20 cellular contexts compared by ENCODE assay signal in genomic region chr6:155349956-155350355, GRCh38. TPM values are rescaled to one million over a fixed set of nuclear protein-coding genes. Genes with fewer than 3 reads are reported as not detected.
A peak's percentile ranks its signal among the peaks of the same experiment; 100 is the strongest.
DNase-seq lines count a peak whose midpoint lies in the region; ATAC-seq, FAIRE-seq and TF ChIP-seq lines count a peak whose summit lies in the region.
"Had no signal": no experiment of that assay in that cellular context is flagged by ENCODE, and none has a peak within 500 bp of the region (broad histone marks: within the 10 kb centered on the region; RNA-seq: fewer than 3 reads in every experiment).

No MANE protein-coding gene starts in this region.

- H3K9ac ChIP-seq in BLaER1 (no peak overlapping the region), IMR-90 (ENCODE audit: low read depth, low read length) (no peak overlapping the region), GM12878 (ENCODE audit: control insufficient read depth, insufficient read depth, low read length) (no peak overlapping the region)

- H3K4me3 ChIP-seq in BLaER1 (0 out of 2 replicates have a peak overlapping the region, but pooled peaks have one; percentile 0), IMR-90 (ENCODE audit: insufficient read depth, low read depth, low read length) (no peak overlapping the region), GM12878 (no peak overlapping the region), thyroid gland (replicated peaks in 1 of 3) (no peak overlapping the region), GM23338 (no peak overlapping the region)

- H2BK120ac ChIP-seq in IMR-90 (ENCODE audit: low read depth, low read length): no peak overlapping the region

- H3K4me3 Mint-ChIP-seq in GM23338: no peak overlapping the region
- H3K4me3 Mint-ChIP-seq: B cell; CD4-positive, alpha-beta memory T cell had no signal

- no peak overlapping the region for H3K56ac ChIP-seq in IMR-90 (ENCODE audit: extremely low read depth, insufficient read depth, low read length)

- no peak overlapping the region for H2AFZ ChIP-seq in IMR-90 (replicated peaks; ENCODE audit: low read length, poor library complexity)
- H2AFZ ChIP-seq in GM12878 (ENCODE audit: control insufficient read depth, low read depth, low read length): no peak overlapping the region
- no peak overlapping the region; the same call in 1 of the 2 replicates for H2AFZ ChIP-seq in GM23338

- no peak for TF ChIP-seq CTCF in IMR-90 (conservative IDR thresholded peaks at IDR 0.05; ENCODE audit: low read depth, low read length)
- TF ChIP-seq CTCF in GM12878 (IDR thresholded peaks at IDR 0.05 in 2 of 3, conservative IDR thresholded peaks at IDR 0.05 in 1 of 3; ENCODE audit: control insufficient read depth in 2 of 3, extremely low read depth in 1 of 3, insufficient read depth in 1 of 3, low read depth in 3 of 3, low read length in 3 of 3): no peak
- no peak for TF ChIP-seq CTCF in thyroid gland (IDR thresholded peaks at IDR 0.05)
- TF ChIP-seq CTCF in GM23338 (conservative IDR thresholded peaks at IDR 0.05; ENCODE audit: low read depth in 2 of 2): no peak

- POLR2A ChIA-PET in IMR-90 (lab: Charles Lee; ENCODE audit: unreplicated experiment): no interaction called here
- POLR2A ChIA-PET in GM12878 (lab: Charles Lee): interaction anchor here (0.6 to 1.4 kb wide), 2 partner anchors 17 to 541 kb away, joined by 3 to 4 read pairs; no protein-coding TSS in a partner anchor

- no peak overlapping the region for H4K91ac ChIP-seq in IMR-90 (ENCODE audit: insufficient read depth, low read depth, low read length)

- no peak for TF ChIP-seq EP300 in GM12878 (IDR thresholded peaks at IDR 0.05; ENCODE audit: borderline replicate concordance in 1 of 2, control insufficient read depth in 1 of 2, low read depth in 2 of 2, low read length in 2 of 2)

- no peak overlapping the region for H3K14ac ChIP-seq in IMR-90 (replicated peaks; ENCODE audit: low read depth, low read length)

- TF ChIP-seq POLR2A in IMR-90 (IDR thresholded peaks at IDR 0.05; ENCODE audit: low read depth, low read length): no peak
- no peak for TF ChIP-seq POLR2A in GM12878 (IDR thresholded peaks at IDR 0.05; ENCODE audit: low read depth, low read length)
- TF ChIP-seq POLR2A in thyroid gland (IDR thresholded peaks at IDR 0.05): no peak

- no peak overlapping the region for H4K8ac ChIP-seq in IMR-90 (ENCODE audit: low read depth in 2 of 2, low read length in 2 of 2)

- H3K4me1 ChIP-seq in BLaER1 (peaks cover 32% of the 10 kb centered on the region), IMR-90 (ENCODE audit: control insufficient read depth, insufficient read depth, low read length) (0 out of 2 replicates have a peak, but pooled peaks cover 2% of the 10 kb centered on the region), GM12878 (ENCODE audit: control insufficient read depth, insufficient read depth, low read length) (peaks cover 47% of the 10 kb centered on the region), thyroid gland (peaks cover 3 to 21% of the 10 kb centered on the region in 2 donors), GM23338 (ENCODE audit: insufficient read depth) (no peaks in the 10 kb centered on the region)

- TF ChIP-seq RAD21 in IMR-90 (IDR thresholded peaks at IDR 0.05; ENCODE audit: low read length) (no peak), GM12878 (IDR thresholded peaks at IDR 0.05; ENCODE audit: insufficient read depth, low read depth, low read length) (no peak)

- H3K79me2 ChIP-seq in GM12878 (ENCODE audit: control insufficient read depth, insufficient read depth, low read length) (no peaks in the 10 kb centered on the region), GM23338 (replicated peaks; ENCODE audit: insufficient read depth) (no peaks in the 10 kb centered on the region)

- H3F3A ChIP-seq in GM23338 (replicated peaks; ENCODE audit: low read depth): no peaks in the 10 kb centered on the region

- H2BK15ac ChIP-seq in IMR-90 (ENCODE audit: low read depth, low read length): no peak overlapping the region

- no peaks in the 10 kb centered on the region for H3K27me3 ChIP-seq in BLaER1
- no peaks in the 10 kb centered on the region for H3K27me3 ChIP-seq in IMR-90 (ENCODE audit: control insufficient read depth, insufficient read depth, low read length)
- no peaks in the 10 kb centered on the region for H3K27me3 ChIP-seq in GM12878 (replicated peaks in 1 of 2; ENCODE audit: control insufficient read depth in 2 of 2, insufficient read depth in 2 of 2, low read length in 1 of 2)
- H3K27me3 ChIP-seq in thyroid gland: no peaks in the 10 kb centered on the region
- H3K27me3 ChIP-seq in GM23338 (ENCODE audit: insufficient read depth): no peaks in the 10 kb centered on the region

- dilution Hi-C loops in IMR-90 (cut with HindIII; ENCODE audit: low sequenced_read_pairs, unreplicated experiment): no loop called here

- 0 out of 2 replicates have a peak, but pooled peaks cover 2% of the 10 kb centered on the region for H3K9me1 ChIP-seq in IMR-90 (ENCODE audit: insufficient read depth, low read length)

- no peak overlapping the region for H4K5ac ChIP-seq in IMR-90 (ENCODE audit: low read depth, low read length)

- ATAC-seq in IMR-90 (ENCODE audit: low read depth): no peak
- no peak for ATAC-seq in GM12878
- no peak for ATAC-seq in GM23338
- ATAC-seq in HG03354 (IDR thresholded peaks at IDR 0.05; ENCODE audit: poor library complexity, severe bottlenecking, unreplicated experiment): no peak

- no TSS peak for BruUV-seq in IMR-90 (replicated peaks; lab: Mats Ljungman, UMichigan)
- no TSS peak for BruUV-seq in GM12878 (replicated peaks; lab: Mats Ljungman, UMichigan)

- H3K27ac ChIP-seq in BLaER1: peak overlapping the region; percentile 29; the same call in 1 of the 2 replicates
- H3K27ac ChIP-seq in IMR-90 (ENCODE audit: insufficient read depth, low read length): no peak overlapping the region
- peak overlapping the region; percentile 76 for H3K27ac ChIP-seq in GM12878 (ENCODE audit: control insufficient read depth, insufficient read depth)
- no peak overlapping the region for H3K27ac ChIP-seq in thyroid gland
- H3K27ac ChIP-seq in GM23338 (ENCODE audit: low read depth): no peak overlapping the region
- H3K27ac ChIP-seq: 22Rv1 had no signal

- H3K9me2 ChIP-seq in GM23338 (ENCODE audit: insufficient read depth): no peaks in the 10 kb centered on the region

- intact Hi-C loops in IMR-90 (cut with micrococcal nuclease) (no loop called here), GM12878 (cut with micrococcal nuclease; ENCODE audit: unreplicated experiment) (loop anchor here (5.0 kb wide), 1 partner anchor 1347 kb away; no protein-coding TSS in a partner anchor), thyroid gland (cut with DNase I) (no loop called here)

- H4K20me1 ChIP-seq in BLaER1 (no peaks in the 10 kb centered on the region), IMR-90 (ENCODE audit: insufficient read depth, low read length) (no peaks in the 10 kb centered on the region), GM12878 (ENCODE audit: control insufficient read depth, insufficient read depth) (no peaks in the 10 kb centered on the region), GM23338 (replicated peaks; ENCODE audit: insufficient read depth) (no peaks in the 10 kb centered on the region)

- H3K23ac ChIP-seq in IMR-90 (ENCODE audit: low read depth, low read length): no peak overlapping the region

- FAIRE-seq in GM12878 (lab: Jason Lieb, UNC): no peak
- FAIRE-seq: A204.1, G401.6, H1 had no signal

- RAD21 ChIA-PET in GM12878 (lab: Charles Lee; ENCODE audit: unreplicated experiment): interaction anchor here (0.6 kb wide), 1 partner anchor 99 kb away, joined by 3 read pairs; no protein-coding TSS in a partner anchor

- peaks cover 89% of the 10 kb centered on the region for H3K9me3 ChIP-seq in BLaER1
- peaks cover 9% of the 10 kb centered on the region for H3K9me3 ChIP-seq in IMR-90 (ENCODE audit: control insufficient read depth, insufficient read depth, low read length)
- H3K9me3 ChIP-seq in GM12878 (replicated peaks; ENCODE audit: control insufficient read depth, insufficient read depth, low read length): peaks cover 70% of the 10 kb centered on the region
- no peaks in the 10 kb centered on the region for H3K9me3 ChIP-seq in thyroid gland

- H2BK20ac ChIP-seq in IMR-90 (ENCODE audit: low read depth, low read length): no peak overlapping the region

- H3K27ac Mint-ChIP-seq in GM23338: no peak overlapping the region
- H3K27ac Mint-ChIP-seq: B cell had no signal

- H2BK5ac ChIP-seq in IMR-90 (ENCODE audit: low read depth, low read length, poor library complexity, severe bottlenecking): no peak overlapping the region

- H3K18ac ChIP-seq in IMR-90 (ENCODE audit: low read depth, low read length): no peak overlapping the region

- H3K4me2 ChIP-seq in BLaER1: peak overlapping the region; percentile 59
- H3K4me2 ChIP-seq in IMR-90 (ENCODE audit: low read depth, low read length): no peak overlapping the region
- H3K4me2 ChIP-seq in GM12878 (ENCODE audit: control insufficient read depth, insufficient read depth): no peak overlapping the region
- H3K4me2 ChIP-seq in GM23338: no peak overlapping the region

- H3K36me3 ChIP-seq in BLaER1 (peaks cover 13% of the 10 kb centered on the region), IMR-90 (ENCODE audit: control insufficient read depth, insufficient read depth, low read length) (no peaks in the 10 kb centered on the region), GM12878 (ENCODE audit: control insufficient read depth in 2 of 2, insufficient read depth in 2 of 2, low read length in 1 of 2) (no peaks in the 10 kb centered on the region), thyroid gland (no peaks in the 10 kb centered on the region), GM23338 (ENCODE audit: insufficient read depth) (no peaks in the 10 kb centered on the region; the same call in 1 of the 2 replicates)

- CTCF ChIA-PET in IMR-90 (lab: Yijun Ruan, JAX): interaction anchor here (1.2 kb wide), 1 partner anchor 145 kb away, joined by 3 read pairs; no protein-coding TSS in a partner anchor
- CTCF ChIA-PET in GM12878 (lab: Yijun Ruan, JAX): interaction anchor here (2.9 kb wide), 1 partner anchor 10 kb away, joined by 9 read pairs; no protein-coding TSS in a partner anchor

- SMC1A ChIA-PET in GM12878 (lab: Charles Lee; ENCODE audit: uncharacterized antibody, unreplicated experiment): interaction anchor here (1.3 to 5.4 kb wide), 6 partner anchors 11 to 69 kb away, joined by 4 to 26 read pairs (median 8); no protein-coding TSS in a partner anchor

- WGBS in IMR-90 (ENCODE audit: extremely low coverage in 2 of 2, insufficient read length in 1 of 2), 2 experiments: 93% methylated on average over 3 of the region's 6 CpGs; no CpG with 5 or more reads in 1 of the 2 experiments
- WGBS in GM12878 (ENCODE audit: insufficient coverage, insufficient replicate concordance, low lambda C conversion rate, missing lambda C conversion rate): 99% methylated on average over 6 of the region's 6 CpGs
- WGBS in thyroid gland, 2 donors: 44 to 56% methylated on average over 6 of the region's 6 CpGs

- DNase-seq in IMR-90 (no peak), GM12878 (ENCODE audit: low read depth, low spot score) (no peak), thyroid gland (peak; percentile 45 to 59), GM23338 (ENCODE audit: low spot score) (no peak), NCI-H82 treated with DMSO at 0.1 percent for 48 hours (lab: John Stamatoyannopoulos, UW; ENCODE audit: unreplicated experiment) (no peak)
- DNase-seq: C1 segment of cervical spinal cord, Calu3, COR-L47, DMS53, DMS79 treated with DMSO at 0.1 percent for 48 hours, H7, HCEC 1CT had no signal

- no peaks in the 10 kb centered on the region for H3K4me1 Mint-ChIP-seq in GM23338
- H3K4me1 Mint-ChIP-seq: CD4-positive, alpha-beta memory T cell had no signal

- H3K9me3 Mint-ChIP-seq in GM23338: peaks cover 31% of the 10 kb centered on the region

- H2AK5ac ChIP-seq in IMR-90 (ENCODE audit: low read depth, low read length): 0 out of 2 replicates have a peak overlapping the region, but pooled peaks have one; percentile 35

- no peak overlapping the region for H3K4ac ChIP-seq in IMR-90 (ENCODE audit: low read depth, low read length)

- no peak overlapping the region for H2AK9ac ChIP-seq in IMR-90 (replicated peaks; ENCODE audit: low read depth, low read length, poor library complexity)

- peaks cover 9% of the 10 kb centered on the region for H3K36me3 Mint-ChIP-seq in GM23338 (ENCODE audit: low read depth)

- H3K27me3 Mint-ChIP-seq in GM23338 (ENCODE audit: insufficient read depth, low read depth, poor library complexity): peaks cover 6% of the 10 kb centered on the region
- H3K27me3 Mint-ChIP-seq: B cell had no signal

- no peaks in the 10 kb centered on the region for H3K79me1 ChIP-seq in IMR-90 (ENCODE audit: low read depth in 1 of 2, low read length in 2 of 2)

- in situ Hi-C loops in IMR-90 (cut with MboI; ENCODE audit: low sequenced_read_pairs): loop anchor here (25.0 kb wide), 5 partner anchors 412 to 1837 kb away; no protein-coding TSS in a partner anchor
- in situ Hi-C loops in GM12878 (cut with MboI): no loop called here

RNA-seq across cellular contexts. Expression of gene TFB1M, which starts 35.7 kb away (rescaled TPM):
- total RNA-seq in IMR-90 (2012; rRNA removed) (22.4 and 28.1 TPM in 2 replicates), GM12878 (2014; rRNA removed) (29.9 and 34.7 TPM in 2 replicates), GM12878 (2014; rRNA removed; fragmentation: Illumina TruSeq; extraction: Trizol) (37.4 and 37.7 TPM in 2 replicates), GM12878 (2021) (35.9 and 36.1 TPM in 2 replicates), thyroid gland (10 to 100 TPM; 13.9 to 28.1 (median 21.2) TPM)
- polyA plus RNA-seq in IMR-90 (2012; rRNA removed) (17.5 and 18.1 TPM in 2 replicates), GM12878 (2011; rRNA removed) (55.6 and 59.6 TPM in 2 replicates), GM12878 (2014; fragmentation: Illumina TruSeq; extraction: Trizol) (32.2 and 37.7 TPM in 2 replicates), GM12878 (2014; fragmentation: Nextera tagmentation; extraction: Ambion mirVana) (100 to 1,000 TPM in 1 of 2 experiments, 10 to 100 TPM in 1; 95.8 to 117 TPM), GM12878 (2014; rRNA removed) (28.0 and 35.7 TPM in 2 replicates), GM12878 (2016; fragmentation: Nextera tagmentation; extraction: Ambion mirVana) (10 to 100 TPM; 45.2 to 53.2 TPM), GM23338 (2016; fragmentation: Nextera tagmentation; extraction: Ambion mirVana) (66.9 and 69.6 TPM in 2 replicates)
- polyA plus RNA-seq in IMR-90 (2012; cell fraction: cytosol; rRNA removed): 6.0 and 9.4 TPM in 2 replicates
- 5.7 and 34.9 TPM in 2 replicates for polyA plus RNA-seq in IMR-90 (2012; cell fraction: nucleus; rRNA removed; ENCODE audit: low replicate concordance)
- total RNA-seq in GM12878 (2013; cell fraction: nucleolus; rRNA removed): 122 and 123 TPM in 2 replicates
- 19.2 TPM for polyA plus RNA-seq in GM12878 (2011; ENCODE audit: low read depth)
- 35.8 and 36.2 TPM in 2 replicates for polyA plus RNA-seq in GM12878 (2011; cell fraction: cytosol; rRNA removed)
- 52.0 and 66.4 TPM in 2 replicates for polyA plus RNA-seq in GM12878 (2011; cell fraction: nucleus; rRNA removed)
- 14.2 and 24.2 TPM in 2 replicates for polyA plus RNA-seq in GM12878 (2012)
- polyA minus RNA-seq in GM12878 (2011; rRNA and poly(A)+ RNA removed): 44.2 and 51.9 TPM in 2 replicates
- 12.8 and 14.3 TPM in 2 replicates for polyA minus RNA-seq in GM12878 (2011; cell fraction: cytosol; rRNA and poly(A)+ RNA removed)
- 64.9 and 86.9 TPM in 2 replicates for polyA minus RNA-seq in GM12878 (2011; cell fraction: nucleus; rRNA and poly(A)+ RNA removed)
- 37.5 and 51.1 TPM in 2 replicates for total RNA-seq in GM23338 (2014; rRNA removed; shearing (Covaris generic))

Comparison
In these comparisons a context has a peak if more than half of its experiments do, and no peak if none do; other contexts are left out.
1. H3K27ac ChIP-seq: peak in BLaER1 (single experiment) and GM12878 (single experiment); none in IMR-90 (single experiment), thyroid gland (0 of 3) and GM23338 (single experiment).
2. DNase-seq: peak in thyroid gland (2 of 2); none in IMR-90 (single experiment), GM12878 (single experiment), GM23338 (single experiment) and NCI-H82 treated with DMSO at 0.1 percent for 48 hours (single experiment).